Comparison of ENCODE assay signal across 1 cellular context in genomic region chr11:72591023-72591422, GRCh38.
TF ChIP-seq lines count a peak whose summit lies in the region.

No MANE protein-coding gene starts in this region.

TF ChIP-seq in GM23338, 12 proteins besides CTCF, POLR2A, EP300 and RAD21 (continued from another document):
- TF ChIP-seq REST (IDR thresholded peaks at IDR 0.05; ENCODE audit: unreplicated experiment) (no peak), EZH2 (IDR thresholded peaks at IDR 0.05; ENCODE audit: low read depth, unreplicated experiment) (no peak), POLR2AphosphoS5 (IDR thresholded peaks at IDR 0.05; ENCODE audit: low read depth) (no peak), ZNF331 (CRISPR knock-in tag; IDR thresholded peaks at IDR 0.05; ENCODE audit: low read depth) (no peak), CREB1 (CRISPR knock-in tag; IDR thresholded peaks at IDR 0.05; ENCODE audit: low read depth) (no peak), ETS1 (IDR thresholded peaks at IDR 0.05) (no peak), NANOG (IDR thresholded peaks at IDR 0.05; ENCODE audit: borderline replicate concordance) (no peak), EZH2phosphoT487 (IDR thresholded peaks at IDR 0.05; ENCODE audit: unreplicated experiment) (no peak), ZNF114 (CRISPR knock-in tag; IDR thresholded peaks at IDR 0.05) (no peak), ZNF462 (CRISPR knock-in tag; IDR thresholded peaks at IDR 0.05) (no peak)
